Comparison of ENCODE assay signal across 25 cellular contexts in the genomic region with DNA sequence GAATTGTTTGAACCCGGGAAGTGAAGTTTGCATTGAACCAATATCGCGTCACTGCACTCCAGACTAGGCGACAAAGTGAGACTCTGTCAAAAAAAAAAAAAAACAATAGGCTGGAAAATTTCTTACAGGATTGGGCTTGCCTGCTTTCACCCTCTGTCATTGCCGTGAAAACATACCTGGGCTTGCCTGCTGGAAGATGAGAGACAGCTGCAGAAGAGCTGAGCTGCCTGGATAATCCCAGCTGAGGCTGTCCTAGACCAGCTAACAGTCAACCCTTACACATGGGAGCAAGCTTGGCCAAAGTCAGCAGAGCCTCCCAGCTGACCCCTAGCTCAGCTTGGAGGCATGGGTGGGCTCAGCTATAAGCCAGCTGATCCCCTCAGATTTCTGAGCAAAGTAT.
"Had no signal": no experiment of that assay in that cellular context is flagged by ENCODE, and none has a peak within 500 bp of the region (broad histone marks: within the 10 kb centered on the region; RNA-seq: fewer than 3 reads in every experiment).

No MANE protein-coding gene starts in this region.

- H3K9me3 ChIP-seq: SJCRH30 had no signal

- H3K9ac ChIP-seq: KMS-11 had no signal

- ATAC-seq: activated CD8-positive, alpha-beta T cell treated with anti-CD3 and anti-CD28 coated beads for 36 hours; activated naive CD8-positive, alpha-beta T cell treated with anti-CD3 and anti-CD28 coated beads, Interleukin-2, amount 50 U/mL, for 24 hours; activated T-cell treated with anti-CD3 and anti-CD28 coated beads, Interleukin-2, amount 50 U/mL, for 72 hours; Panc1 had no signal

- H3K27me3 ChIP-seq: SJCRH30 had no signal

- H3K4me3 ChIP-seq: SJCRH30, SK-N-MC had no signal

- H3K27ac ChIP-seq: KMS-11, SJCRH30, SK-N-MC had no signal

- DNase-seq: activated CD4-positive, alpha-beta T cell treated with anti-CD3 and anti-CD28 coated beads, Interleukin-2, amount 10 ng/mL, durations not matched to agents 24 days and 14 days; activated CD4-positive, alpha-beta T cell treated with anti-CD3 and anti-CD28 coated beads, Interleukin-2, amount 50 U/mL, for 4 hours; activated CD8-positive, alpha-beta T cell treated with anti-CD3 and anti-CD28 coated beads for 36 hours; activated gamma-delta T cell treated with Interleukin-2 at 50 U/mL for 16 hours; activated naive CD4-positive, alpha-beta T cell treated with anti-CD3 and anti-CD28 coated beads, Interleukin-2, amount 10 ng/mL, durations not matched to agents 7 days and 5 days; activated naive CD8-positive, alpha-beta T cell treated with anti-CD3 and anti-CD28 coated beads, Interleukin-2, amount 50 U/mL, for 24 hours; activated T-cell treated with anti-CD3 and anti-CD28 coated beads, Interleukin-2, amount 50 U/mL, for 1 hour; activated T-cell treated with anti-CD3 and anti-CD28 coated beads, Interleukin-2, amount 50 U/mL, for 72 hours; anterior cingulate cortex; central memory CD4-positive, alpha-beta T cell; NCI-H1092 treated with DMSO at 0.1 percent for 48 hours; NCI-H1417 treated with DMSO at 0.1 percent for 48 hours; NCI-H187 treated with DMSO at 0.1 percent for 48 hours; NCI-H2081 treated with DMSO at 0.1 percent for 48 hours; NCI-H226; NCI-H446 treated with DMSO at 0.1 percent for 48 hours; NCI-H69; NK-92 treated with Interleukin-12 subunit alpha and Interleukin-12 subunit beta, amount 100 ng/mL, for 24 hours; OCI-M1; SHP77; T1000 had no signal

- H3K4me1 ChIP-seq: SJCRH30 had no signal

- H3K36me3 ChIP-seq: SJCRH30 had no signal
